8 cellular contexts compared by ENCODE assay signal in genomic region chr14:53355581-53356112, GRCh38.
DNase-seq lines count a peak whose midpoint lies in the region; ATAC-seq, FAIRE-seq and TF ChIP-seq lines count a peak whose summit lies in the region.

No MANE protein-coding gene starts in this region.

- no peak for FAIRE-seq in RCC 7860 (lab: Jason Lieb, UNC)

- ATAC-seq in left ventricle myocardium superior (peak; percentile 64), HG03095 (IDR thresholded peaks at IDR 0.05; ENCODE audit: unreplicated experiment) (no peak), GM19397 (IDR thresholded peaks at IDR 0.05; ENCODE audit: unreplicated experiment) (no peak)

- H3K27me3 ChIP-seq in cardiac muscle cell (no peaks in the 10 kb centered on the region), vagina (no peaks in the 10 kb centered on the region)

- peaks cover 10% of the 10 kb centered on the region for H3K4me1 ChIP-seq in cardiac muscle cell (ENCODE audit: low read depth)
- H3K4me1 ChIP-seq in vagina: peaks cover 24% of the 10 kb centered on the region

- TF ChIP-seq POLR2A in vagina (IDR thresholded peaks at IDR 0.05): no peak

- H3K36me3 ChIP-seq in cardiac muscle cell: no peaks in the 10 kb centered on the region
- no peaks in the 10 kb centered on the region for H3K36me3 ChIP-seq in vagina

- H3K27ac ChIP-seq in cardiac muscle cell (no peak overlapping the region), vagina (peak overlapping the region; percentile 49)

- TF ChIP-seq CTCF in cardiac muscle cell (IDR thresholded peaks at IDR 0.05; ENCODE audit: low read depth, low read length) (no peak), vagina (IDR thresholded peaks at IDR 0.05) (no peak)

- H3K4me3 ChIP-seq in cardiac muscle cell: no peak overlapping the region
- H3K4me3 ChIP-seq in vagina: no peak overlapping the region

- intact Hi-C loops in cardiac septum (cut with DNase I): no loop called here
- intact Hi-C loops in left ventricle myocardium superior (cut with micrococcal nuclease): no loop called here
- intact Hi-C loops in vagina (cut with DNase I): no loop called here

- DNase-seq in cardiac muscle cell (ENCODE audit: low read depth in 1 of 2, low spot score in 1 of 2) (peak; percentile 8 to 44), cardiac septum (ENCODE audit: low spot score) (no peak), RCC 7860 (ENCODE audit: low spot score) (peak; percentile 4), left ventricle myocardium superior (no peak), vagina (ENCODE audit: extremely low spot score in 2 of 2) (no peak)
- no peak for DNase-seq in stimulated activated CD4-positive, alpha-beta T cell treated with anti-CD3 and anti-CD28 coated beads, Interleukin-4, amount 100 ng/mL, for 4 hours

- H3K9me3 ChIP-seq in cardiac muscle cell (ENCODE audit: low read depth): no peaks in the 10 kb centered on the region
- no peaks in the 10 kb centered on the region for H3K9me3 ChIP-seq in vagina

Comparison
In these comparisons a context has a peak if more than half of its experiments do, and no peak if none do; other contexts are left out.
1. DNase-seq: peak in cardiac muscle cell (2 of 2) and RCC 7860 (single experiment); none in cardiac septum (single experiment), left ventricle myocardium superior (single experiment), vagina (0 of 2) and stimulated activated CD4-positive, alpha-beta T cell treated with anti-CD3 and anti-CD28 coated beads, Interleukin-4, amount 100 ng/mL, for 4 hours (0 of 2).